13 cellular contexts compared by ENCODE assay signal in the genomic region with DNA sequence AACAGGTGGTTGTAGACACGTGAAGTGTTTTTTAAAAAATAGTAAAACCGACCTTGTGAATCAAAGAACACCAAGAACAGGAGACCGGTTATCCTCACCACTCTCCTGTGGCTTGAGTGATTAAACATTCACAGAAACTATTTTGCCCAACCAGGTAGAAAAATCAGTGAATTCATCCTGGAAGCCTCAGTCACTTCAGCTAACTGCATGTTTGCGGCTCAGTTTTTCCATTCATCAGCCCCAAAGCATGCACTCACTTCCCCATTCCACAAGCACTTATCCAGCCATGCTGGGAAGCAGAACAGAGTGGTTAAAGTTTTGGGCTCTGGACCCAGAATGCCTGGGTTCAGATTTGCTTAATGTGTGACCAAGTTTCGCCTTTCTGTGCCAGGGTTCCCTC. TPM values are rescaled to one million over a fixed set of nuclear protein-coding genes. Genes with fewer than 3 reads are reported as not detected.
DNase-seq lines count a peak whose midpoint lies in the region; ATAC-seq and TF ChIP-seq lines count a peak whose summit lies in the region.
"Had no signal": no experiment of that assay in that cellular context is flagged by ENCODE, and none has a peak within 500 bp of the region (broad histone marks: within the 10 kb centered on the region; RNA-seq: fewer than 3 reads in every experiment).

No MANE protein-coding gene starts in this region.

- intact Hi-C loops in CD4-positive, alpha-beta T cell (cut with DNase I, micrococcal nuclease): no loop called here
- intact Hi-C loops in IMR-90 (cut with micrococcal nuclease): no loop called here

- dilution Hi-C loops in IMR-90 (cut with HindIII; ENCODE audit: low sequenced_read_pairs, unreplicated experiment): no loop called here

- H3K27ac ChIP-seq in CD4-positive, alpha-beta T cell (ENCODE audit: low read depth, low read length): no peak overlapping the region
- H3K27ac ChIP-seq in IMR-90 (ENCODE audit: insufficient read depth, low read length) (no peak overlapping the region), mesendoderm (ENCODE audit: low read depth, low read length) (no peak overlapping the region)
- H3K27ac ChIP-seq: esophagus squamous epithelium, SJCRH30, suprapubic skin had no signal

- DNase-seq in CD4-positive, alpha-beta T cell: no peak
- DNase-seq in IMR-90: peak; percentile 73
- DNase-seq in choroid plexus epithelial cell (ENCODE audit: low read depth): peak; percentile 59
- peak; percentile 77 for DNase-seq in mesendoderm
- DNase-seq in NCI-H146 treated with DMSO at 0.1 percent for 48 hours (lab: John Stamatoyannopoulos, UW; ENCODE audit: unreplicated experiment): no peak
- DNase-seq in activated effector memory CD4-positive, alpha-beta T cell treated with Interleukin-2 at 50 U/mL for 16 hours: no peak
- no peak for DNase-seq in NCI-H2081 (lab: John Stamatoyannopoulos, UW)
- DNase-seq: activated T-cell treated with anti-CD3 and anti-CD28 coated beads, Interleukin-2, amount 50 U/mL, for 4 hours; esophagus squamous epithelium; Karpas-422; SJCRH30 had no signal

- H3K9me3 Mint-ChIP-seq in CD4-positive, alpha-beta T cell: no peaks in the 10 kb centered on the region
- H3K9me3 Mint-ChIP-seq: activated T-cell treated with anti-CD3 and anti-CD28 coated beads, Interleukin-2, amount 50 U/mL, for 4 hours had no signal

- H3K9me1 ChIP-seq in IMR-90 (ENCODE audit: insufficient read depth, low read length): no peaks in the 10 kb centered on the region

- H2AK5ac ChIP-seq in IMR-90 (ENCODE audit: low read depth, low read length): no peak overlapping the region
- H2AK5ac ChIP-seq in mesendoderm (ENCODE audit: low read length): no peak overlapping the region

- H3K4me2 ChIP-seq in IMR-90 (ENCODE audit: low read depth, low read length) (peak overlapping the region; percentile 86), mesendoderm (ENCODE audit: low read length) (no peak overlapping the region)

- CTCF ChIA-PET in CD4-positive, alpha-beta T cell (lab: Charles Lee): no interaction called here
- CTCF ChIA-PET in IMR-90 (lab: Yijun Ruan, JAX): no interaction called here

- H3K79me1 ChIP-seq in IMR-90 (ENCODE audit: low read depth in 1 of 2, low read length in 2 of 2) (no peaks in the 10 kb centered on the region), mesendoderm (ENCODE audit: low read length) (no peaks in the 10 kb centered on the region)

- no peak overlapping the region for H3K9ac ChIP-seq in IMR-90 (ENCODE audit: low read depth, low read length)
- peak overlapping the region; percentile 76 for H3K9ac ChIP-seq in mesendoderm (ENCODE audit: low read length)

- H4K91ac ChIP-seq in IMR-90 (ENCODE audit: insufficient read depth, low read depth, low read length): no peak overlapping the region

- H3K79me2 ChIP-seq in mesendoderm (ENCODE audit: control insufficient read depth, insufficient read depth, low read length): no peaks in the 10 kb centered on the region

- peak overlapping the region; percentile 2 for H3K4me3 Mint-ChIP-seq in CD4-positive, alpha-beta T cell
- H3K4me3 Mint-ChIP-seq: activated T-cell treated with anti-CD3 and anti-CD28 coated beads, Interleukin-2, amount 50 U/mL, for 4 hours had no signal

- no peak for TF ChIP-seq POLR2A in IMR-90 (IDR thresholded peaks at IDR 0.05; ENCODE audit: low read depth, low read length)

- peaks cover 30% of the 10 kb centered on the region for H3K27me3 Mint-ChIP-seq in CD4-positive, alpha-beta T cell

- POLR2A ChIA-PET in CD4-positive, alpha-beta T cell (lab: Charles Lee): no interaction called here
- POLR2A ChIA-PET in IMR-90 (lab: Charles Lee; ENCODE audit: unreplicated experiment): interaction anchor here (0.5 kb wide), 2 partner anchors 20 to 41 kb away, joined by 3 read pairs; no protein-coding TSS in a partner anchor

- no peaks in the 10 kb centered on the region for H3K9me3 ChIP-seq in CD4-positive, alpha-beta T cell (ENCODE audit: control insufficient read depth, low read length)
- no peaks in the 10 kb centered on the region for H3K9me3 ChIP-seq in IMR-90 (ENCODE audit: control insufficient read depth, insufficient read depth, low read length)
- H3K9me3 ChIP-seq: esophagus squamous epithelium, SJCRH30, suprapubic skin had no signal

- H3K56ac ChIP-seq in IMR-90 (ENCODE audit: extremely low read depth, insufficient read depth, low read length) (no peak overlapping the region), mesendoderm (ENCODE audit: low read length) (no peak overlapping the region)

- no peaks in the 10 kb centered on the region for H3K36me3 ChIP-seq in IMR-90 (ENCODE audit: control insufficient read depth, insufficient read depth, low read length)
- no peaks in the 10 kb centered on the region for H3K36me3 ChIP-seq in mesendoderm (ENCODE audit: control insufficient read depth, insufficient read depth, low read length)
- H3K36me3 ChIP-seq: esophagus squamous epithelium, SJCRH30, suprapubic skin had no signal

- H3K4ac ChIP-seq in IMR-90 (ENCODE audit: low read depth, low read length) (no peak overlapping the region), mesendoderm (ENCODE audit: low read depth, low read length) (no peak overlapping the region)

- H3K27me3 ChIP-seq in CD4-positive, alpha-beta T cell (ENCODE audit: control insufficient read depth, insufficient read depth, low read length): peaks cover 31% of the 10 kb centered on the region
- peaks cover 9% of the 10 kb centered on the region for H3K27me3 ChIP-seq in IMR-90 (ENCODE audit: control insufficient read depth, insufficient read depth, low read length)
- H3K27me3 ChIP-seq in mesendoderm (ENCODE audit: insufficient read depth, low read length, poor library complexity): peaks cover 13% of the 10 kb centered on the region
- H3K27me3 ChIP-seq: SJCRH30 had no signal

- H4K20me1 ChIP-seq in IMR-90 (ENCODE audit: insufficient read depth, low read length): no peaks in the 10 kb centered on the region

- H3K4me1 ChIP-seq in IMR-90 (ENCODE audit: control insufficient read depth, insufficient read depth, low read length) (peaks cover 3% of the 10 kb centered on the region), mesendoderm (ENCODE audit: control insufficient read depth, low read depth, low read length) (peaks cover 9% of the 10 kb centered on the region)

- H3K27ac Mint-ChIP-seq in CD4-positive, alpha-beta T cell: no peak overlapping the region

- H2BK20ac ChIP-seq in IMR-90 (ENCODE audit: low read depth, low read length): no peak overlapping the region

- no peaks in the 10 kb centered on the region for H3K4me1 Mint-ChIP-seq in CD4-positive, alpha-beta T cell (ENCODE audit: low read depth)

- TF ChIP-seq RAD21 in IMR-90 (IDR thresholded peaks at IDR 0.05; ENCODE audit: low read length): no peak

- peak overlapping the region; percentile 11; the same call in 1 of the 2 replicates for H2BK120ac ChIP-seq in IMR-90 (ENCODE audit: low read depth, low read length)
- H2BK120ac ChIP-seq in mesendoderm (ENCODE audit: low read depth, low read length): no peak overlapping the region

- H3K4me3 ChIP-seq in IMR-90 (ENCODE audit: insufficient read depth, low read depth, low read length) (peak overlapping the region; percentile 44; the same call in 1 of the 2 replicates), choroid plexus epithelial cell (ENCODE audit: low read depth, low read length) (no peak overlapping the region), mesendoderm (ENCODE audit: low read length) (no peak overlapping the region)
- H3K4me3 ChIP-seq: SJCRH30 had no signal

- ATAC-seq in CD4-positive, alpha-beta T cell (ENCODE audit: poor library complexity): no peak
- ATAC-seq in IMR-90 (ENCODE audit: low read depth): peak; percentile 75
- ATAC-seq in GM18502 (IDR thresholded peaks at IDR 0.05; ENCODE audit: poor library complexity, unreplicated experiment): no peak

- no peak overlapping the region for H2BK5ac ChIP-seq in IMR-90 (ENCODE audit: low read depth, low read length, poor library complexity, severe bottlenecking)
- no peak overlapping the region for H2BK5ac ChIP-seq in mesendoderm (ENCODE audit: low read length)

- WGBS in IMR-90 (ENCODE audit: extremely low coverage in 2 of 2, insufficient read length in 1 of 2), 2 experiments: 67% methylated on average over 1 of the region's 5 CpGs; no CpG with 5 or more reads in 1 of the 2 experiments
- no CpG with 5 or more reads among the region's 5 CpGs for WGBS in mesendoderm (ENCODE audit: extremely low coverage, insufficient coverage, low lambda C conversion rate)

- in situ Hi-C loops in IMR-90 (cut with MboI; ENCODE audit: low sequenced_read_pairs): no loop called here

- no peak overlapping the region for H2AK9ac ChIP-seq in IMR-90 (replicated peaks; ENCODE audit: low read depth, low read length, poor library complexity)

- H3K14ac ChIP-seq in IMR-90 (replicated peaks; ENCODE audit: low read depth, low read length): no peak overlapping the region

- H2AFZ ChIP-seq in IMR-90 (replicated peaks; ENCODE audit: low read length, poor library complexity): peak overlapping the region; percentile 90

- H2BK15ac ChIP-seq in IMR-90 (ENCODE audit: low read depth, low read length) (no peak overlapping the region), mesendoderm (replicated peaks; ENCODE audit: low read depth) (no peak overlapping the region)

- peak overlapping the region in 1 of 2 experiments; percentile 44; a peak in 1 of 4 replicates for H4K8ac ChIP-seq in IMR-90 (ENCODE audit: low read depth in 2 of 2, low read length in 2 of 2)
- H4K8ac ChIP-seq in mesendoderm (ENCODE audit: low read depth, low read length): no peak overlapping the region

- no peak overlapping the region for H4K5ac ChIP-seq in IMR-90 (ENCODE audit: low read depth, low read length)
- H4K5ac ChIP-seq in mesendoderm (ENCODE audit: low read length): no peak overlapping the region

- no peak for TF ChIP-seq CTCF in CD4-positive, alpha-beta T cell (IDR thresholded peaks at IDR 0.05)
- TF ChIP-seq CTCF in IMR-90 (conservative IDR thresholded peaks at IDR 0.05; ENCODE audit: low read depth, low read length): no peak
- TF ChIP-seq CTCF in choroid plexus epithelial cell (conservative IDR thresholded peaks at IDR 0.05; ENCODE audit: low read depth, low read length): no peak

- H3K18ac ChIP-seq in IMR-90 (ENCODE audit: low read depth, low read length) (no peak overlapping the region), mesendoderm (ENCODE audit: low read length) (no peak overlapping the region)

- no peaks in the 10 kb centered on the region for H3K36me3 Mint-ChIP-seq in CD4-positive, alpha-beta T cell (ENCODE audit: low read depth)

- no peak overlapping the region for H3K23ac ChIP-seq in IMR-90 (ENCODE audit: low read depth, low read length)
- no peak overlapping the region for H3K23ac ChIP-seq in mesendoderm (ENCODE audit: low read length)

- BruUV-seq in IMR-90 (replicated peaks; lab: Mats Ljungman, UMichigan): no TSS peak

RNA-seq across cellular contexts. Expression of a gene that starts 2.4 kb away (rescaled TPM):
- under 1 TPM; 0.08 to 0.17 TPM for total RNA-seq in CD4-positive, alpha-beta T cell
- total RNA-seq in IMR-90 (2012; rRNA removed): under 0.01 TPM in 2 replicates
- polyA plus RNA-seq in IMR-90 (2012; rRNA removed): 0.11 and 0.19 TPM in 2 replicates
- 0.05 and 0.21 TPM in 2 replicates for polyA plus RNA-seq in IMR-90 (2012; cell fraction: cytosol; rRNA removed)
- polyA plus RNA-seq in IMR-90 (2012; cell fraction: nucleus; rRNA removed; ENCODE audit: low replicate concordance): 0.07 and 0.37 TPM in 2 replicates
- 0.62 TPM for polyA plus RNA-seq in mesendoderm (2013, experiment 1 of 2)
- polyA plus RNA-seq in mesendoderm (2013, experiment 2 of 2): 0.64 TPM

RNA-seq across cellular contexts. Expression of a gene that starts 45.6 kb away (rescaled TPM):
- 1 to 10 TPM; 6.7 to 7.6 TPM for total RNA-seq in CD4-positive, alpha-beta T cell
- 76.4 and 80.3 TPM in 2 replicates for total RNA-seq in IMR-90 (2012; rRNA removed)
- polyA plus RNA-seq in IMR-90 (2012; rRNA removed): 43.3 and 45.9 TPM in 2 replicates
- polyA plus RNA-seq in IMR-90 (2012; cell fraction: cytosol; rRNA removed): 14.1 and 16.1 TPM in 2 replicates
- polyA plus RNA-seq in IMR-90 (2012; cell fraction: nucleus; rRNA removed; ENCODE audit: low replicate concordance): 15.7 and 72.8 TPM in 2 replicates
- 60.8 TPM for polyA plus RNA-seq in mesendoderm (2013, experiment 1 of 2)
- polyA plus RNA-seq in mesendoderm (2013, experiment 2 of 2): 62.2 TPM

Comparison
In these comparisons a context has a peak if more than half of its experiments do, and no peak if none do; other contexts are left out.
1. DNase-seq: peak in IMR-90 (single experiment), choroid plexus epithelial cell (single experiment) and mesendoderm (single experiment); none in CD4-positive, alpha-beta T cell (0 of 10), NCI-H146 treated with DMSO at 0.1 percent for 48 hours (single experiment), activated effector memory CD4-positive, alpha-beta T cell treated with Interleukin-2 at 50 U/mL for 16 hours (single experiment) and NCI-H2081 (0 of 2).